12 cellular contexts compared by ENCODE assay signal in the genomic region with DNA sequence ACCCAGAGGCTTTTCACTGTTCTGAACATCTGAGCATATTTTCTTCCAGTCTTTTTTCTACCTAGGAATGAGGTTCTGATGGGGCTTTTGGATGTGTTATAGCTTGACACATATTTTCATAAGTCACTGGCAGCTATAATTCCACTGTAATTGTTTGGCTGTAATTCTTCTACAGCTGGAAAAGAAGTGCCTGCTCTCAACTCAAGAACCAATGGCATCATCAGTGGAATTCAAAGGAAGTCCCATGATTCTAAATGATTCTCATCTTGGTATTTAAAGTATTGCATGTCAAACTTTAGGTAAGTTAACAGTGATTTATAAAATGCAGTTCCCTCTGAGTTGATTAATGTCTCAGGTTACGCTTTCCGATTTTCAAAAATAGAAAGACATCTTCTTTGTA. TPM values are rescaled to one million over a fixed set of nuclear protein-coding genes. Genes with fewer than 3 reads are reported as not detected.
DNase-seq lines count a peak whose midpoint lies in the region; ATAC-seq and TF ChIP-seq lines count a peak whose summit lies in the region.
"Had no signal": no experiment of that assay in that cellular context is flagged by ENCODE, and none has a peak within 500 bp of the region (broad histone marks: within the 10 kb centered on the region; RNA-seq: fewer than 3 reads in every experiment).

No MANE protein-coding gene starts in this region.

- H3K27me3 Mint-ChIP-seq in activated CD4-positive, alpha-beta T cell treated with anti-CD3 and anti-CD28 coated beads, Interleukin-2, amount 10 ng/mL, durations not matched to agents 7 days and 5 days, result no peaks in the 10 kb centered on the region
- no peaks in the 10 kb centered on the region for H3K27me3 Mint-ChIP-seq in activated CD8-positive, alpha-beta T cell treated with anti-CD3 and anti-CD28 coated beads for 36 hours

- H3K27ac Mint-ChIP-seq in activated CD4-positive, alpha-beta T cell treated with anti-CD3 and anti-CD28 coated beads, Interleukin-2, amount 10 ng/mL, durations not matched to agents 7 days and 5 days, result peak overlapping the region; percentile 15
- H3K27ac Mint-ChIP-seq in activated CD8-positive, alpha-beta T cell treated with anti-CD3 and anti-CD28 coated beads for 36 hours, result peak overlapping the region; percentile 61
- peak overlapping the region; percentile 45 for H3K27ac Mint-ChIP-seq in stimulated activated effector memory CD8-positive, alpha-beta T cell treated with anti-CD3 and anti-CD28 coated beads, Interleukin-12 subunit alpha, Interleukin-12 subunit beta, amount 100 ng/mL, for 72 hours

- POLR2A ChIA-PET in activated CD4-positive, alpha-beta T cell treated with anti-CD3 and anti-CD28 coated beads, Interleukin-2, amount 10 ng/mL, durations not matched to agents 7 days and 5 days (lab: Charles Lee), result no interaction called here
- POLR2A ChIA-PET in activated CD8-positive, alpha-beta T cell treated with anti-CD3 and anti-CD28 coated beads for 36 hours (lab: Charles Lee), result interaction anchor here (1.9 kb wide), 1 partner anchor 18 kb away, joined by 6 read pairs; no protein-coding TSS in a partner anchor

- no peaks in the 10 kb centered on the region for H3K9me3 Mint-ChIP-seq in activated CD4-positive, alpha-beta T cell treated with anti-CD3 and anti-CD28 coated beads, Interleukin-2, amount 10 ng/mL, durations not matched to agents 7 days and 5 days
- no peaks in the 10 kb centered on the region for H3K9me3 Mint-ChIP-seq in activated CD8-positive, alpha-beta T cell treated with anti-CD3 and anti-CD28 coated beads for 36 hours
- no peaks in the 10 kb centered on the region for H3K9me3 Mint-ChIP-seq in stimulated activated effector memory CD8-positive, alpha-beta T cell treated with anti-CD3 and anti-CD28 coated beads, Interleukin-12 subunit alpha, Interleukin-12 subunit beta, amount 100 ng/mL, for 72 hours

- TF ChIP-seq CTCF in activated CD8-positive, alpha-beta T cell treated with anti-CD3 and anti-CD28 coated beads for 36 hours (IDR thresholded peaks at IDR 0.05), result no peak

- peaks cover 46% of the 10 kb centered on the region for H3K36me3 Mint-ChIP-seq in activated CD4-positive, alpha-beta T cell treated with anti-CD3 and anti-CD28 coated beads, Interleukin-2, amount 10 ng/mL, durations not matched to agents 7 days and 5 days (ENCODE audit: low read depth)
- peaks cover 3% of the 10 kb centered on the region for H3K36me3 Mint-ChIP-seq in activated CD8-positive, alpha-beta T cell treated with anti-CD3 and anti-CD28 coated beads for 36 hours (ENCODE audit: low read depth)
- H3K36me3 Mint-ChIP-seq in stimulated activated effector memory CD8-positive, alpha-beta T cell treated with anti-CD3 and anti-CD28 coated beads, Interleukin-12 subunit alpha, Interleukin-12 subunit beta, amount 100 ng/mL, for 72 hours, result peaks cover 46% of the 10 kb centered on the region

- ATAC-seq in activated CD8-positive, alpha-beta T cell treated with anti-CD3 and anti-CD28 coated beads for 36 hours, result no peak
- no peak for ATAC-seq in stimulated activated effector memory CD8-positive, alpha-beta T cell treated with anti-CD3 and anti-CD28 coated beads, Interleukin-12 subunit alpha, Interleukin-12 subunit beta, amount 100 ng/mL, for 72 hours

- H3K4me3 Mint-ChIP-seq in activated CD4-positive, alpha-beta T cell treated with anti-CD3 and anti-CD28 coated beads, Interleukin-2, amount 10 ng/mL, durations not matched to agents 7 days and 5 days, result no peak overlapping the region
- no peak overlapping the region for H3K4me3 Mint-ChIP-seq in activated CD8-positive, alpha-beta T cell treated with anti-CD3 and anti-CD28 coated beads for 36 hours
- no peak overlapping the region for H3K4me3 Mint-ChIP-seq in stimulated activated effector memory CD8-positive, alpha-beta T cell treated with anti-CD3 and anti-CD28 coated beads, Interleukin-12 subunit alpha, Interleukin-12 subunit beta, amount 100 ng/mL, for 72 hours

- CTCF ChIA-PET in activated CD4-positive, alpha-beta T cell treated with anti-CD3 and anti-CD28 coated beads, Interleukin-2, amount 10 ng/mL, durations not matched to agents 7 days and 5 days (lab: Charles Lee), result interaction anchor here (2.6 kb wide), 1 partner anchor 18 kb away, joined by 9 read pairs; no protein-coding TSS in a partner anchor
- CTCF ChIA-PET in activated CD8-positive, alpha-beta T cell treated with anti-CD3 and anti-CD28 coated beads for 36 hours (lab: Charles Lee), result interaction anchor here (1.1 to 11.4 kb wide), 4 partner anchors 18 to 177 kb away, joined by 3 to 166 read pairs (median 13); partner anchors contain the start of gene WIPI1

- intact Hi-C loops in activated CD8-positive, alpha-beta T cell treated with anti-CD3 and anti-CD28 coated beads for 36 hours (cut with micrococcal nuclease), result no loop called here

- no peak for DNase-seq in activated CD4-positive, alpha-beta T cell treated with anti-CD3 and anti-CD28 coated beads, Interleukin-2, amount 10 ng/mL, durations not matched to agents 7 days and 5 days
- no peak for DNase-seq in activated CD4-positive, alpha-beta T cell treated with anti-CD3 and anti-CD28 coated beads, Interleukin-2, amount 50 U/mL, for 4 hours
- DNase-seq in activated CD8-positive, alpha-beta T cell treated with anti-CD3 and anti-CD28 coated beads for 36 hours, result no peak
- DNase-seq in iris pigment epithelial cell (ENCODE audit: low read depth) (peak; percentile 28), cerebellar nuclear complex (lab: John Stamatoyannopoulos, UW) (no peak), cerebellar cortex (ENCODE audit: low spot score) (no peak)
- no peak for DNase-seq in stimulated activated effector memory CD8-positive, alpha-beta T cell treated with anti-CD3 and anti-CD28 coated beads, Interleukin-12 subunit alpha, Interleukin-12 subunit beta, amount 100 ng/mL, for 72 hours (ENCODE audit: low spot score in 2 of 2)
- DNase-seq in NK-92 treated with Interleukin-12 subunit alpha and Interleukin-12 subunit beta, amount 100 ng/mL, for 24 hours (lab: John Stamatoyannopoulos, UW), result no peak
- DNase-seq: foreskin melanocyte, NCI-H1436, NCI-H226, SJCRH30 had no signal

- peaks cover 64% of the 10 kb centered on the region for H3K4me1 Mint-ChIP-seq in activated CD4-positive, alpha-beta T cell treated with anti-CD3 and anti-CD28 coated beads, Interleukin-2, amount 10 ng/mL, durations not matched to agents 7 days and 5 days
- peaks cover 35% of the 10 kb centered on the region for H3K4me1 Mint-ChIP-seq in activated CD8-positive, alpha-beta T cell treated with anti-CD3 and anti-CD28 coated beads for 36 hours (ENCODE audit: low read depth)
- H3K4me1 Mint-ChIP-seq in stimulated activated effector memory CD8-positive, alpha-beta T cell treated with anti-CD3 and anti-CD28 coated beads, Interleukin-12 subunit alpha, Interleukin-12 subunit beta, amount 100 ng/mL, for 72 hours, result peaks cover 40% of the 10 kb centered on the region

RNA-seq across cellular contexts. Expression of gene WIPI1, which starts 16.8 kb away (rescaled TPM):
- total RNA-seq in activated CD4-positive, alpha-beta T cell treated with anti-CD3 and anti-CD28 coated beads, Interleukin-2, amount 10 ng/mL, durations not matched to agents 7 days and 5 days, result 10 to 100 TPM; 28.2 to 34.4 TPM
- total RNA-seq in activated CD8-positive, alpha-beta T cell treated with anti-CD3 and anti-CD28 coated beads for 36 hours, result 10 to 100 TPM; 11.3 to 13.1 TPM
